ENCODE assay signal across 6 cellular contexts in the genomic region with DNA sequence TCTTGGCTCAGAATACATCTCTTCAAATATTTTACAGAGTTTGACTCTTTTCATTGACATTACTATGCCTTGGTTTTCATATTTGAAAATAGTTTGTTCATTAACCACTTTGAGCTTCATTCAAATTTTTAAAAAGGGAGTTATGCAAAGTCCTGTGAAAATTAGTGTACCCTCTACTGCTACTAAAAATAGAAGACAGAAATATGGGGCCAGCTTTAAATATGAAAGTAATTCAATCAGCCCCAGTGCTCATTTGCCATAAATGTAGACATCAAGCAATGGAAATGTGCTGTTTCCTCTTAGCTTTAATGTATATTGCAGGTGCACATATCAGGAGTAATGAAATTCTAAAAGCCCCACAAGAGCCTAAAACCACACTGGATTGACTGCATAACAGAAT.
"Had no signal": no experiment of that assay in that cellular context is flagged by ENCODE, and none has a peak within 500 bp of the region (broad histone marks: within the 10 kb centered on the region; RNA-seq: fewer than 3 reads in every experiment).

No MANE protein-coding gene starts in this region.

- ATAC-seq: K562 had no signal

- H2AFZ ChIP-seq: GM23248 had no signal

- H3K4me3 Mint-ChIP-seq: H9 had no signal

- DNase-seq: GM23248, H9, HCEC 1CT, IMR-90, KG1 had no signal

- H3K9ac ChIP-seq: GM23248 had no signal

- H3K27ac Mint-ChIP-seq: H9 had no signal

- H3K4me3 ChIP-seq: GM23248, K562 had no signal

- H3K27ac ChIP-seq: GM23248 had no signal
